In genomic region chr18:9647496-9648323, GRCh38 we compare ENCODE assay signal across 1 cellular context.
TF ChIP-seq lines count a peak whose summit lies in the region.

No MANE protein-coding gene starts in this region.

TF ChIP-seq in H1, 55 proteins besides CTCF, POLR2A, EP300 and RAD21:
- TF ChIP-seq, protein P1, sequence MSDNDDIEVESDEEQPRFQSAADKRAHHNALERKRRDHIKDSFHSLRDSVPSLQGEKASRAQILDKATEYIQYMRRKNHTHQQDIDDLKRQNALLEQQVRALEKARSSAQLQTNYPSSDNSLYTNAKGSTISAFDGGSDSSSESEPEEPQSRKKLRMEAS (IDR thresholded peaks at IDR 0.05): no peak
- TF ChIP-seq KDM1A (IDR thresholded peaks at IDR 0.05; ENCODE audit: borderline replicate concordance, low read length) (no peak), ATF2 (IDR thresholded peaks at IDR 0.05; ENCODE audit: low read length) (no peak), POLR2AphosphoS5 (IDR thresholded peaks at IDR 0.05; ENCODE audit: low read depth, low read length) (no peak), SP1 (IDR thresholded peaks at IDR 0.05; ENCODE audit: low read depth, low read length) (no peak), SIX5 (IDR thresholded peaks at IDR 0.05; ENCODE audit: low read depth, low read length) (no peak), FOSL1 (IDR thresholded peaks at IDR 0.05; ENCODE audit: insufficient read depth, low read depth, low read length) (no peak), KDM5A (IDR thresholded peaks at IDR 0.05; ENCODE audit: low read length) (no peak), RXRA (IDR thresholded peaks at IDR 0.05; ENCODE audit: insufficient read depth, low read depth, low read length) (no peak), CBX8 (IDR thresholded peaks at IDR 0.05; ENCODE audit: borderline replicate concordance, low read depth, low read length) (no peak), CHD1 (IDR thresholded peaks at IDR 0.05; ENCODE audit: low read depth, low read length) (no peak), BCL11A (IDR thresholded peaks at IDR 0.05; ENCODE audit: low read depth in 2 of 2, low read length in 2 of 2) (no peak), NANOG (IDR thresholded peaks at IDR 0.05; ENCODE audit: insufficient read depth, low read depth, low read length, poor library complexity, severe bottlenecking) (no peak), EGR1 (IDR thresholded peaks at IDR 0.05; ENCODE audit: borderline replicate concordance, low read depth, low read length) (no peak), CHD7 (IDR thresholded peaks at IDR 0.05; ENCODE audit: insufficient replicate concordance, low read length) (no peak), CHD2 (IDR thresholded peaks at IDR 0.05; ENCODE audit: low read length) (no peak), ATF3 (IDR thresholded peaks at IDR 0.05; ENCODE audit: insufficient read depth, low read depth, low read length) (no peak)
- TF ChIP-seq, protein P2, sequence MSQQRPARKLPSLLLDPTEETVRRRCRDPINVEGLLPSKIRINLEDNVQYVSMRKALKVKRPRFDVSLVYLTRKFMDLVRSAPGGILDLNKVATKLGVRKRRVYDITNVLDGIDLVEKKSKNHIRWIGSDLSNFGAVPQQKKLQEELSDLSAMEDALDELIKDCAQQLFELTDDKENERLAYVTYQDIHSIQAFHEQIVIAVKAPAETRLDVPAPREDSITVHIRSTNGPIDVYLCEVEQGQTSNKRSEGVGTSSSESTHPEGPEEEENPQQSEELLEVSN (IDR thresholded peaks at IDR 0.05): no peak
